ENCODE assay signal across 1 cellular context in genomic region chr16:30018731-30019158, GRCh38.
A peak's percentile ranks its signal among the peaks of the same experiment; 100 is the strongest.
TF ChIP-seq lines count a peak whose summit lies in the region.

No MANE protein-coding gene starts in this region.

TF ChIP-seq in HEK293, 187 proteins besides CTCF, POLR2A, EP300 and RAD21 (continued from another document and continues in another):
- TF ChIP-seq INSM2 (tag by site-specific recombination; IDR thresholded peaks at IDR 0.05) (no peak; the same call in none of the 2 replicates), ZSCAN18 (tag by site-specific recombination; IDR thresholded peaks at IDR 0.05) (no peak), TSHZ1 (tag by site-specific recombination; IDR thresholded peaks at IDR 0.05; ENCODE audit: borderline replicate concordance) (peak; percentile 66; the same call in 1 of the 2 replicates), BCL11A (tag by site-specific recombination; IDR thresholded peaks at IDR 0.05; ENCODE audit: low read depth) (peak; percentile 54; the same call in 1 of the 2 replicates), ZNF394 (tag by site-specific recombination; IDR thresholded peaks at IDR 0.05; ENCODE audit: borderline replicate concordance) (peak; percentile 73; the same call in 1 of the 2 replicates), ZNF37A (tag by site-specific recombination; IDR thresholded peaks at IDR 0.05) (no peak), ZNF391 (tag by site-specific recombination; IDR thresholded peaks at IDR 0.05; ENCODE audit: borderline replicate concordance, low read depth) (peak; percentile 31; the same call in 1 of the 2 replicates), PRDM4 (tag by site-specific recombination; IDR thresholded peaks at IDR 0.05) (no peak), ZFP69B (tag by site-specific recombination; IDR thresholded peaks at IDR 0.05) (peak; percentile 74; the same call in 1 of the 2 replicates), ZNF18 (tag by site-specific recombination; IDR thresholded peaks at IDR 0.05) (no peak), ZBTB20 (tag by site-specific recombination; IDR thresholded peaks at IDR 0.05) (peak; percentile 75), ZNF692 (tag by site-specific recombination; IDR thresholded peaks at IDR 0.05) (peak; percentile 49; the same call in 1 of the 2 replicates), ZNF654 (tag by site-specific recombination; IDR thresholded peaks at IDR 0.05; ENCODE audit: low read depth) (peak; percentile 13; the same call in 1 of the 2 replicates), KLF10 (tag by site-specific recombination; IDR thresholded peaks at IDR 0.05) (peak; percentile 21; the same call in 1 of the 2 replicates), OSR2 (tag by site-specific recombination; IDR thresholded peaks at IDR 0.05) (peak; percentile 25; the same call in 1 of the 2 replicates), GFI1B (tag by site-specific recombination; IDR thresholded peaks at IDR 0.05) (peak; percentile 69), KLF17 (tag by site-specific recombination; IDR thresholded peaks at IDR 0.05) (no peak; the same call in 1 of the 2 replicates), REST (tag by site-specific recombination; IDR thresholded peaks at IDR 0.05) (no peak), ZNF366 (tag by site-specific recombination; conservative IDR thresholded peaks at IDR 0.05) (peak; percentile 97), ZNF629 (tag by site-specific recombination; IDR thresholded peaks at IDR 0.05) (peak; percentile 90), ZNF660 (tag by site-specific recombination; IDR thresholded peaks at IDR 0.05) (peak; percentile 84), GLIS1 (tag by site-specific recombination; IDR thresholded peaks at IDR 0.05) (peak; percentile 96), ZNF10 (tag by site-specific recombination; IDR thresholded peaks at IDR 0.05) (peak; percentile 51; the same call in 1 of the 2 replicates), ZNF639 (tag by site-specific recombination; IDR thresholded peaks at IDR 0.05) (peak; percentile 92), SP3 (tag by site-specific recombination; IDR thresholded peaks at IDR 0.05) (peak; percentile 49), ZNF623 (tag by site-specific recombination; IDR thresholded peaks at IDR 0.05) (peak; percentile 35; the same call in 1 of the 2 replicates), ZNF558 (tag by site-specific recombination; IDR thresholded peaks at IDR 0.05) (peak; percentile 41; the same call in 1 of the 2 replicates), ZFP37 (tag by site-specific recombination; IDR thresholded peaks at IDR 0.05) (no peak), SP7 (tag by site-specific recombination; IDR thresholded peaks at IDR 0.05) (peak; percentile 95), ZXDB (tag by site-specific recombination; IDR thresholded peaks at IDR 0.05) (peak; percentile 57; the same call in 1 of the 2 replicates), PRDM10 (tag by site-specific recombination; IDR thresholded peaks at IDR 0.05) (peak; percentile 62), ZNF600 (tag by site-specific recombination; IDR thresholded peaks at IDR 0.05) (peak; percentile 86), ZIC2 (tag by site-specific recombination; IDR thresholded peaks at IDR 0.05) (peak; percentile 88)
